Comparison of ENCODE assay signal across 8 cellular contexts in genomic region chr6:7541175-7542064, GRCh38. TPM values are rescaled to one million over a fixed set of nuclear protein-coding genes. Genes with fewer than 3 reads are reported as not detected.
DNase-seq lines count a peak whose midpoint lies in the region; ATAC-seq and TF ChIP-seq lines count a peak whose summit lies in the region.

DSP (plus strand) TSS chr6:7541671; CDS start chr6:7541916, 245 bp downstream.

- H3K4me1 Mint-ChIP-seq in activated B cell treated with CpG ODN at 0.5 μM for 24 hours: peaks cover 13% of the 10 kb centered on the region

- peaks cover 28% of the 10 kb centered on the region for H3K27me3 ChIP-seq in muscle layer of duodenum (ENCODE audit: low read depth, low read length)
- H3K27me3 ChIP-seq in transverse colon: peaks cover 59% of the 10 kb centered on the region

- peak within 1 kb of the TSS; percentile 81 for H3K4me3 Mint-ChIP-seq in activated B cell treated with CpG ODN at 0.5 μM for 24 hours

- in situ Hi-C loops in transverse colon (cut with MboI; ENCODE audit: low pct_ligation_motif_present in 1 of 4, low pct_unique_long_range_greater_than_20kb in 1 of 4, low sequenced_read_pairs in 3 of 4): no loop called here

- intact Hi-C loops in activated B cell treated with CpG ODN at 0.5 μM for 24 hours (cut with micrococcal nuclease): loop anchor here (2.0 kb wide), 1 partner anchor 49 kb away; the partner anchor contains the start of gene SNRNP48
- intact Hi-C loops in transverse colon (cut with DNase I; ENCODE audit: low total_unique reads): no loop called here

- WGBS in transverse colon (ENCODE audit: low coverage in 1 of 2), 2 donors: 0 to 1% methylated on average over 2 to 46 of the region's 105 CpGs

- CTCF ChIA-PET in activated B cell treated with CpG ODN at 0.5 μM for 24 hours (lab: Charles Lee): no interaction called here

- H3K9me3 ChIP-seq in muscle layer of duodenum (ENCODE audit: control insufficient read depth in 1 of 2, low read length in 2 of 2) (no peaks in the 10 kb centered on the region), transverse colon (no peaks in the 10 kb centered on the region)

- peak; percentile 9 for TF ChIP-seq EP300 in transverse colon (IDR thresholded peaks at IDR 0.05; ENCODE audit: low read depth)

- H3K27ac ChIP-seq in muscle layer of duodenum (ENCODE audit: low read length) (peak within 1 kb of the TSS; percentile 63), transverse colon (peak within 1 kb of the TSS; percentile 76 to 91 (median 86))

- TF ChIP-seq CTCF in activated B cell treated with CpG ODN at 0.5 μM for 24 hours (IDR thresholded peaks at IDR 0.05) (no peak), transverse colon (IDR thresholded peaks at IDR 0.05) (no peak)

- no peaks in the 10 kb centered on the region for H3K36me3 Mint-ChIP-seq in activated B cell treated with CpG ODN at 0.5 μM for 24 hours (ENCODE audit: low read depth)

- peaks cover 4 to 23% of the 10 kb centered on the region in 2 donors for H3K4me1 ChIP-seq in muscle layer of duodenum (ENCODE audit: control insufficient read depth in 1 of 2, insufficient read depth in 2 of 2, low read length in 2 of 2)
- peaks cover 0 to 29% (median 20%) of the 10 kb centered on the region in 4 donors for H3K4me1 ChIP-seq in transverse colon

- TF ChIP-seq POLR2A in erythroblast (IDR thresholded peaks at IDR 0.05; ENCODE audit: low read length) (no peak), transverse colon (IDR thresholded peaks at IDR 0.05) (peak; percentile 98)

- H3K36me3 ChIP-seq in muscle layer of duodenum (ENCODE audit: control insufficient read depth in 1 of 2, insufficient read depth in 2 of 2, low read length in 2 of 2): peaks cover 0 to 6% of the 10 kb centered on the region in 2 donors
- H3K36me3 ChIP-seq in transverse colon: no peaks in the 10 kb centered on the region

- DNase-seq in D341Med (ENCODE audit: low spot score) (peak; percentile 74), HuH-7 (ENCODE audit: low spot score) (peak; percentile 85), activated B cell treated with CpG ODN at 0.5 μM for 24 hours (peak; percentile 35), erythroblast (lab: John Stamatoyannopoulos, UW) (peak; percentile 33 to 37), transverse colon (peak; percentile 90), UCSD-AML1 (lab: John Stamatoyannopoulos, UW; ENCODE audit: unreplicated experiment) (no peak)

- H3K27me3 Mint-ChIP-seq in activated B cell treated with CpG ODN at 0.5 μM for 24 hours: peaks cover 58% of the 10 kb centered on the region

- no peaks in the 10 kb centered on the region for H3K9me3 Mint-ChIP-seq in activated B cell treated with CpG ODN at 0.5 μM for 24 hours

- POLR2A ChIA-PET in activated B cell treated with CpG ODN at 0.5 μM for 24 hours (lab: Charles Lee): no interaction called here

- ATAC-seq in activated B cell treated with CpG ODN at 0.5 μM for 24 hours (ENCODE audit: low read depth) (peak; percentile 76), HG03442 (IDR thresholded peaks at IDR 0.05; ENCODE audit: unreplicated experiment) (no peak)

- H3K4me3 ChIP-seq in muscle layer of duodenum (ENCODE audit: low read depth in 1 of 2, low read length in 2 of 2) (peak within 1 kb of the TSS; percentile 56 to 76), transverse colon (peak within 1 kb of the TSS; percentile 54 to 70 (median 57))

- H3K27ac Mint-ChIP-seq in activated B cell treated with CpG ODN at 0.5 μM for 24 hours: no peak within 1 kb of the TSS

RNA-seq across cellular contexts. Expression of gene DSP, which starts in this region (rescaled TPM):
- 0.02 TPM in 2 replicates for total RNA-seq in activated B cell treated with CpG ODN at 0.5 μM for 24 hours
- 100 to 1,000 TPM; 160 to 243 (median 202) TPM for total RNA-seq in transverse colon

Comparison
In these comparisons a context has a peak if more than half of its experiments do, and no peak if none do; other contexts are left out.
1. RNA of gene DSP (total RNA-seq): 160 to 243 TPM in transverse colon; 0.02 TPM in activated B cell treated with CpG ODN at 0.5 μM for 24 hours; every median in the first group is over 100 times any median in the second.
2. Peak in DNase-seq and ATAC-seq in activated B cell treated with CpG ODN at 0.5 μM for 24 hours; RNA of the gene not detected or under 1 TPM.